2 cellular contexts compared by ENCODE assay signal in the genomic region with DNA sequence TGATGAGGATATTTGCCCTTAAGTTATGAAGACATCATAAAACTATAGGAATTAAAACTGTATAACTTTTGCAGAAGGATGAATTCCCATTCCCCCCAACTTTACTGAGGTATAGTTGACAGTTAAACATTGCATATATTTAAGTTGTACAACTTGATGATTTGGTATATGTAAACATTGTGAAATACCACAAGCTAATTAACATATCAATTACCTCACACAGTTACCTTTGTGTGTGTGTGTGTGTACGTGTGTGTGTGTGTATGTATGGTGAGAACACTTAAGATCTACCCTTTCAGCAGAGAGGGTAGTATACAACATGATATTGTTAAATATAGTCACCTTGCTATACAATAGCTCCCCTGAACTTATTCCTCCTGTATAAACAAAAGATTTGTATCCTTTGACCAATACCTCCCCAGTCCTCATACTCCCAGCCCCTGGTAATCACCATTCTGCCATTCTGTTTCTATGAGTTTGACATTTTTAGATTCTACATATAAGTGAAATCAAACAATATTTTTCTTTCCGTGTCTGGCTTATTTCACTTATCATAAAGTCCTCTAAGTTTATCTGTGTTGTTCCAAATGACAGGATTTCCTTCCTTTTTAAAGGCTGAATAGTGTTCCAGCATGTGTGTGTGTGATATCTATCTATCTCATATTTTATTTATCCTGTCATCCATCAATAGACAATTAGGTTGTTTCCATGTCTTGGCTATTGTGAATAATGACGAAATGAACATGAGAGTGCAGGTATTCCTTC.
TF ChIP-seq lines count a peak whose summit lies in the region.

No MANE protein-coding gene starts in this region.

TF ChIP-seq in A549, 52 proteins besides CTCF, POLR2A, EP300 and RAD21:
- TF ChIP-seq, protein P1, sequence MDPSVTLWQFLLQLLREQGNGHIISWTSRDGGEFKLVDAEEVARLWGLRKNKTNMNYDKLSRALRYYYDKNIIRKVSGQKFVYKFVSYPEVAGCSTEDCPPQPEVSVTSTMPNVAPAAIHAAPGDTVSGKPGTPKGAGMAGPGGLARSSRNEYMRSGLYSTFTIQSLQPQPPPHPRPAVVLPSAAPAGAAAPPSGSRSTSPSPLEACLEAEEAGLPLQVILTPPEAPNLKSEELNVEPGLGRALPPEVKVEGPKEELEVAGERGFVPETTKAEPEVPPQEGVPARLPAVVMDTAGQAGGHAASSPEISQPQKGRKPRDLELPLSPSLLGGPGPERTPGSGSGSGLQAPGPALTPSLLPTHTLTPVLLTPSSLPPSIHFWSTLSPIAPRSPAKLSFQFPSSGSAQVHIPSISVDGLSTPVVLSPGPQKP (IDR thresholded peaks at IDR 0.05; ENCODE audit: low read depth, low read length) = no peak
- no peak for TF ChIP-seq ZNF302 (CRISPR knock-in tag; IDR thresholded peaks at IDR 0.05)
- TF ChIP-seq FOSB (CRISPR knock-in tag; IDR thresholded peaks at IDR 0.05) = no peak
- no peak for TF ChIP-seq JUN (IDR thresholded peaks at IDR 0.05)
- TF ChIP-seq ZC3H11A (IDR thresholded peaks at IDR 0.05) = no peak
- TF ChIP-seq, protein P2, sequence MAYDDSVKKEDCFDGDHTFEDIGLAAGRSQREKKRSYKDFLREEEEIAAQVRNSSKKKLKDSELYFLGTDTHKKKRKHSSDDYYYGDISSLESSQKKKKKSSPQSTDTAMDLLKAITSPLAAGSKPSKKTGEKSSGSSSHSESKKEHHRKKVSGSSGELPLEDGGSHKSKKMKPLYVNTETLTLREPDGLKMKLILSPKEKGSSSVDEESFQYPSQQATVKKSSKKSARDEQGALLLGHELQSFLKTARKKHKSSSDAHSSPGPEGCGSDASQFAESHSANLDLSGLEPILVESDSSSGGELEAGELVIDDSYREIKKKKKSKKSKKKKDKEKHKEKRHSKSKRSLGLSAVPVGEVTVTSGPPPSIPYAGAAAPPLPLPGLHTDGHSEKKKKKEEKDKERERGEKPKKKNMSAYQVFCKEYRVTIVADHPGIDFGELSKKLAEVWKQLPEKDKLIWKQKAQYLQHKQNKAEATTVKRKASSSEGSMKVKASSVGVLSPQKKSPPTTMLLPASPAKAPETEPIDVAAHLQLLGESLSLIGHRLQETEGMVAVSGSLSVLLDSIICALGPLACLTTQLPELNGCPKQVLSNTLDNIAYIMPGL (CRISPR knock-in tag; IDR thresholded peaks at IDR 0.05; ENCODE audit: borderline replicate concordance) = no peak
- no peak for TF ChIP-seq GATA3 (IDR thresholded peaks at IDR 0.05; ENCODE audit: borderline replicate concordance)
- TF ChIP-seq, protein P3, sequence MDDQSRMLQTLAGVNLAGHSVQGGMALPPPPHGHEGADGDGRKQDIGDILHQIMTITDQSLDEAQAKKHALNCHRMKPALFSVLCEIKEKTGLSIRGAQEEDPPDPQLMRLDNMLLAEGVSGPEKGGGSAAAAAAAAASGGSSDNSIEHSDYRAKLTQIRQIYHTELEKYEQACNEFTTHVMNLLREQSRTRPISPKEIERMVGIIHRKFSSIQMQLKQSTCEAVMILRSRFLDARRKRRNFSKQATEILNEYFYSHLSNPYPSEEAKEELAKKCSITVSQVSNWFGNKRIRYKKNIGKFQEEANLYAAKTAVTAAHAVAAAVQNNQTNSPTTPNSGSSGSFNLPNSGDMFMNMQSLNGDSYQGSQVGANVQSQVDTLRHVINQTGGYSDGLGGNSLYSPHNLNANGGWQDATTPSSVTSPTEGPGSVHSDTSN (IDR thresholded peaks at IDR 0.05) = no peak
- TF ChIP-seq, protein P4, sequence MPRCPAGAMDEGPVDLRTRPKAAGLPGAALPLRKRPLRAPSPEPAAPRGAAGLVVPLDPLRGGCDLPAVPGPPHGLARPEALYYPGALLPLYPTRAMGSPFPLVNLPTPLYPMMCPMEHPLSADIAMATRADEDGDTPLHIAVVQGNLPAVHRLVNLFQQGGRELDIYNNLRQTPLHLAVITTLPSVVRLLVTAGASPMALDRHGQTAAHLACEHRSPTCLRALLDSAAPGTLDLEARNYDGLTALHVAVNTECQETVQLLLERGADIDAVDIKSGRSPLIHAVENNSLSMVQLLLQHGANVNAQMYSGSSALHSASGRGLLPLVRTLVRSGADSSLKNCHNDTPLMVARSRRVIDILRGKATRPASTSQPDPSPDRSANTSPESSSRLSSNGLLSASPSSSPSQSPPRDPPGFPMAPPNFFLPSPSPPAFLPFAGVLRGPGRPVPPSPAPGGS (IDR thresholded peaks at IDR 0.05) = no peak
- TF ChIP-seq TFCP2L1 (CRISPR knock-in tag; IDR thresholded peaks at IDR 0.05) = no peak
- TF ChIP-seq FOSL2 (IDR thresholded peaks at IDR 0.05) = no peak
- no peak for TF ChIP-seq FOSL2 (CRISPR knock-in tag; IDR thresholded peaks at IDR 0.05)
- TF ChIP-seq RCOR1 (IDR thresholded peaks at IDR 0.05; ENCODE audit: low read depth, low read length) = no peak

TF ChIP-seq in endothelial cell of umbilical vein, 7 proteins besides CTCF, POLR2A, EP300 and RAD21:
- TF ChIP-seq GATA2 (IDR thresholded peaks at IDR 0.05; ENCODE audit: insufficient read depth, insufficient read length, low read depth, low read length) = peak; percentile 9
- TF ChIP-seq EZH2 (IDR thresholded peaks at IDR 0.05; ENCODE audit: borderline replicate concordance, low read depth, low read length, severe bottlenecking) = no peak
- no peak for TF ChIP-seq MYC (IDR thresholded peaks at IDR 0.05; ENCODE audit: low read depth, low read length)
TF ChIP-seq in endothelial cell of umbilical vein: peak in this region for 1.
